Comparison of ENCODE assay signal across 8 cellular contexts in the genomic region with DNA sequence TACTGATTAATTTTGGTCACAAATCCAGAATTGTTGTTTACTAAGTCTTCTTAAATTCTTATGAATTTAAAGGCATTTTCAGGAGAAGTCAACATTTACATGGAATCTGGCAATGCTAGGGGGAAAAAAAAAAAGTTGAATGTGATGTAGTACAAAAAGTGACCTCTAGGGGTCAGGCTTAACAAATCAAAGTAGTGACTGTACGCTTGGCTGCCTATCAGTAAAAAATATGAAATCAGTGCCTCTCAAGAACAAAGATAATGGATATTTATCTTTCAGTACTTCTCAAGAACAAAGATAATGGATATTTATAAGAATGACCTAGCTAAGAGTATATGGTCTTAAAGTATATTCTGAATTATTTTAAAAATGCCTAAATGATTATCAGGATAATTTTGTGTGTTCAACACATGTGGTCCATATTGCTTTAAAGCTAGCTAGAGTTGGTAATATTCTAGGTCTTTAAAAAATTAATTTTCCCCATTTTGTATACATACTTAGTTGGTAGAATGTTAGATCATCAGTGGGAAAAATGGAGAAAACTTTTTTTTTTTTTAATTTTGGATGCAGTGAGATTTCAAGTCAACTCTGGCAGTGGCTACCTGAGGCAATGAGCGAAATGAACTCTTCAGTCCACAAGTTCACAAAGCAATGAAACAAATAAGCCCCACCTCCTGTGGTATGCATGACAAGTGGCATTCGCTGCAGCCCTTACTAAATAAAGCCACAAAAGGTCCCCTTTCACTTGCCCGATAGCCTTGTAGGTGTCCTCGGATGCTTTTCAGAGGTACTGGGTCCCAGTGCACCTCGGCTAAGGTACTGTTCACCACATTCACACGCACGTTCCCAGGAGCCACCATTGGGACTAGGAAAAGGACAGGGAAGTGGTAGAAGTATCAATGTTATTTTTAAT. TPM values are rescaled to one million over a fixed set of nuclear protein-coding genes. Genes with fewer than 3 reads are reported as not detected.
DNase-seq lines count a peak whose midpoint lies in the region; ATAC-seq and TF ChIP-seq lines count a peak whose summit lies in the region.

No MANE protein-coding gene starts in this region.

- CTCF ChIA-PET in GM10248 (lab: Yijun Ruan, JAX) = interaction anchor here (0.7 to 1.4 kb wide), 7 partner anchors 8 to 317 kb away, joined by 3 to 5 read pairs (median 4); no protein-coding TSS in a partner anchor
- CTCF ChIA-PET in activated CD4-positive, alpha-beta T cell treated with anti-CD3 and anti-CD28 coated beads for 36 hours (lab: Charles Lee) = interaction anchor here (0.6 to 3.1 kb wide), 11 partner anchors 41 to 1635 kb away, joined by 3 to 20 read pairs (median 3); no protein-coding TSS in a partner anchor
- CTCF ChIA-PET in activated naive CD4-positive, alpha-beta T cell treated with anti-CD3 and anti-CD28 coated beads for 36 hours (lab: Charles Lee) = interaction anchor here (0.6 to 1.4 kb wide), 11 partner anchors 89 to 1818 kb away, joined by 3 to 8 read pairs (median 3); partner anchors contain the start of gene NRCAM

- peak; percentile 93 for ATAC-seq in left lobe of liver
- no peak for ATAC-seq in GM18858 (IDR thresholded peaks at IDR 0.05; ENCODE audit: unreplicated experiment)
- ATAC-seq in activated CD4-positive, alpha-beta T cell treated with anti-CD3 and anti-CD28 coated beads for 36 hours = no peak

- peaks cover 2% of the 10 kb centered on the region for H3K27me3 Mint-ChIP-seq in activated CD4-positive, alpha-beta T cell treated with anti-CD3 and anti-CD28 coated beads for 36 hours
- H3K27me3 Mint-ChIP-seq in activated naive CD4-positive, alpha-beta T cell treated with anti-CD3 and anti-CD28 coated beads for 36 hours (ENCODE audit: low read depth) = no peaks in the 10 kb centered on the region

- no peaks in the 10 kb centered on the region for H3K9me3 Mint-ChIP-seq in activated CD4-positive, alpha-beta T cell treated with anti-CD3 and anti-CD28 coated beads for 36 hours (ENCODE audit: low read depth)
- H3K9me3 Mint-ChIP-seq in activated naive CD4-positive, alpha-beta T cell treated with anti-CD3 and anti-CD28 coated beads for 36 hours = no peaks in the 10 kb centered on the region

- POLR2A ChIA-PET in GM10248 (lab: Yijun Ruan, JAX) = no interaction called here
- POLR2A ChIA-PET in activated CD4-positive, alpha-beta T cell treated with anti-CD3 and anti-CD28 coated beads for 36 hours (lab: Charles Lee) = no interaction called here

- no peak overlapping the region for H3K4me3 Mint-ChIP-seq in activated CD4-positive, alpha-beta T cell treated with anti-CD3 and anti-CD28 coated beads for 36 hours
- no peak overlapping the region for H3K4me3 Mint-ChIP-seq in activated naive CD4-positive, alpha-beta T cell treated with anti-CD3 and anti-CD28 coated beads for 36 hours

- no peak overlapping the region for H3K27ac Mint-ChIP-seq in activated CD4-positive, alpha-beta T cell treated with anti-CD3 and anti-CD28 coated beads for 36 hours
- no peak overlapping the region for H3K27ac Mint-ChIP-seq in activated naive CD4-positive, alpha-beta T cell treated with anti-CD3 and anti-CD28 coated beads for 36 hours

- TF ChIP-seq CTCF in GM10248 (IDR thresholded peaks at IDR 0.05; ENCODE audit: control extremely low read depth, extremely low read depth, low read depth, missing control alignments) = peak; percentile 43

- no peaks in the 10 kb centered on the region for H3K4me1 Mint-ChIP-seq in activated CD4-positive, alpha-beta T cell treated with anti-CD3 and anti-CD28 coated beads for 36 hours
- H3K4me1 Mint-ChIP-seq in activated naive CD4-positive, alpha-beta T cell treated with anti-CD3 and anti-CD28 coated beads for 36 hours (ENCODE audit: low read depth) = no peaks in the 10 kb centered on the region

- H3K36me3 Mint-ChIP-seq in activated CD4-positive, alpha-beta T cell treated with anti-CD3 and anti-CD28 coated beads for 36 hours (ENCODE audit: low read depth) = no peaks in the 10 kb centered on the region
- H3K36me3 Mint-ChIP-seq in activated naive CD4-positive, alpha-beta T cell treated with anti-CD3 and anti-CD28 coated beads for 36 hours (ENCODE audit: low read depth) = no peaks in the 10 kb centered on the region

- peak; percentile 26 for DNase-seq in GM10248 (ENCODE audit: extremely low spot score)
- DNase-seq in HPDE6-E6E7 (ENCODE audit: extremely low spot score) = peak; percentile 16
- DNase-seq in NCI-H774 (lab: John Stamatoyannopoulos, UW) = peak; percentile 29
- DNase-seq in cerebellum (ENCODE audit: low spot score) = peak; percentile 58
- DNase-seq in left lobe of liver (ENCODE audit: low spot score) = no peak
- DNase-seq in activated CD4-positive, alpha-beta T cell treated with anti-CD3 and anti-CD28 coated beads for 36 hours = no peak
- no peak for DNase-seq in activated naive CD4-positive, alpha-beta T cell treated with anti-CD3 and anti-CD28 coated beads for 36 hours

- intact Hi-C loops in activated CD4-positive, alpha-beta T cell treated with anti-CD3 and anti-CD28 coated beads for 36 hours (cut with DNase I, micrococcal nuclease) = loop anchor here (1.0 kb wide), 3 partner anchors 279 to 415 kb away; no protein-coding TSS in a partner anchor
- intact Hi-C loops in activated naive CD4-positive, alpha-beta T cell treated with anti-CD3 and anti-CD28 coated beads for 36 hours (cut with micrococcal nuclease) = loop anchor here (1.0 to 5.0 kb wide), 4 partner anchors 201 to 693 kb away; no protein-coding TSS in a partner anchor

RNA-seq across cellular contexts. Expression of gene LAMB4, which starts 51.2 kb away (rescaled TPM):
- 0.64 TPM for total RNA-seq in cerebellum
- total RNA-seq in left lobe of liver = not detected
- not detected for total RNA-seq in activated CD4-positive, alpha-beta T cell treated with anti-CD3 and anti-CD28 coated beads for 36 hours
- not detected for total RNA-seq in activated naive CD4-positive, alpha-beta T cell treated with anti-CD3 and anti-CD28 coated beads for 36 hours

Comparison
In these comparisons a context has a peak if more than half of its experiments do, and no peak if none do; other contexts are left out.
1. DNase-seq: peak in GM10248 (single experiment), HPDE6-E6E7 (single experiment), NCI-H774 (single experiment) and cerebellum (single experiment); none in left lobe of liver (single experiment), activated CD4-positive, alpha-beta T cell treated with anti-CD3 and anti-CD28 coated beads for 36 hours (single experiment) and activated naive CD4-positive, alpha-beta T cell treated with anti-CD3 and anti-CD28 coated beads for 36 hours (single experiment).